8 cellular contexts compared by ENCODE assay signal in the genomic region with DNA sequence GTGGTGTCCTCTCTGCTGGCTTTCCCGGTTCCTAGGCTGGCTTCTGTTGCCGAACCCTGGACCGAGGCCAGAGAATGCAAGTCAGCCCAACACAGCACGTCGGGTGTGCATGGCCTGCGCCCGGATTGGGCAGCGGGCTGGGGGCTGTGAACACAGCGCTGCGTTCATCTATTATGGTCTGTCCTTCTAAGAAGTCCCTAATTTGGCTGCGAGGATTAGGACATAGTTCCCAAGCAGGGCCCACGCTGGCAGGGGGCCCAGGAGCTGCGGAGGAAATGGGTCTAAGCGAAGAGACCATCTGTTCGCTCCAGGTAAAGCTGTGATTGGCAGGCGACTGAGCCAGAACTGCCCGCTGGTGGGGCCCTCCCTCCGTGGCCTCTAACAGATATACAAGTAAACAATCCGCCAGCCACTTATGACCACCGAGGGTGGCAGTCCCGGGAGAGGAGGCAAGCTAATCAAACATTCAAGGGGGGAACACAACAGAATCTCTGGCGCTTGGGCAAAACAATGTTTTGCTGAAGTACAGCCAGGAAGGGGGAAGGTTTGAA. TPM values are rescaled to one million over a fixed set of nuclear protein-coding genes. Genes with fewer than 3 reads are reported as not detected.
DNase-seq lines count a peak whose midpoint lies in the region; ATAC-seq and TF ChIP-seq lines count a peak whose summit lies in the region.

No MANE protein-coding gene starts in this region.

- H3K27ac ChIP-seq in smooth muscle cell (ENCODE audit: low read depth), result no peak overlapping the region

- no peak for ATAC-seq in HG02678 (IDR thresholded peaks at IDR 0.05; ENCODE audit: unreplicated experiment)
- ATAC-seq in HG03432 (IDR thresholded peaks at IDR 0.05; ENCODE audit: unreplicated experiment), result no peak

- H3K36me3 ChIP-seq in smooth muscle cell (ENCODE audit: low read depth), result no peaks in the 10 kb centered on the region

- no peaks in the 10 kb centered on the region for H3K27me3 ChIP-seq in smooth muscle cell (ENCODE audit: low read depth)

- H3K9ac ChIP-seq in smooth muscle cell (ENCODE audit: low read depth), result no peak overlapping the region

- H3K9me3 ChIP-seq in smooth muscle cell (replicated peaks; ENCODE audit: low read depth), result no peaks in the 10 kb centered on the region

- H3F3A ChIP-seq in smooth muscle cell (ENCODE audit: low read depth), result no peaks in the 10 kb centered on the region

- H3K4me1 ChIP-seq in smooth muscle cell (ENCODE audit: low read depth), result peaks cover 19% of the 10 kb centered on the region

- DNase-seq in DMS153 treated with DMSO at 0.1 percent for 48 hours (lab: John Stamatoyannopoulos, UW; ENCODE audit: unreplicated experiment), result peak; percentile 95
- peak; percentile 98 to 99 for DNase-seq in NCI-H2081 (lab: John Stamatoyannopoulos, UW)
- DNase-seq in astrocyte of the spinal cord (ENCODE audit: low read depth, low spot score), result peak; percentile 37
- DNase-seq in iris pigment epithelial cell (ENCODE audit: low read depth), result peak; percentile 60
- DNase-seq in smooth muscle cell (lab: John Stamatoyannopoulos, UW; ENCODE audit: unreplicated experiment), result no peak
- no peak for DNase-seq in OCI-M1 (lab: John Stamatoyannopoulos, UW)

- peak overlapping the region; percentile 71 for H3K4me2 ChIP-seq in smooth muscle cell

- H4K20me1 ChIP-seq in smooth muscle cell (ENCODE audit: low read depth), result no peaks in the 10 kb centered on the region

- 35% methylated on average over 22 of the region's 22 CpGs for WGBS in smooth muscle cell (ENCODE audit: low lambda C conversion rate)

- no peaks in the 10 kb centered on the region for H3K79me2 ChIP-seq in smooth muscle cell (ENCODE audit: low read depth)

- in situ Hi-C loops in astrocyte of the spinal cord (cut with HindIII; ENCODE audit: low sequenced_read_pairs), result no loop called here

- H3K4me3 ChIP-seq in astrocyte of the spinal cord (ENCODE audit: low read depth, low read length) (no peak overlapping the region), smooth muscle cell (peak overlapping the region; percentile 18)

- no peak overlapping the region for H2AFZ ChIP-seq in smooth muscle cell (ENCODE audit: low read depth)

- TF ChIP-seq CTCF in astrocyte of the spinal cord (IDR thresholded peaks at IDR 0.05; ENCODE audit: low read depth, low read length), result no peak
- TF ChIP-seq CTCF in smooth muscle cell (IDR thresholded peaks at IDR 0.05; ENCODE audit: borderline replicate concordance, insufficient read depth, poor library complexity, severe bottlenecking), result no peak

RNA-seq across cellular contexts. Expression of a gene that starts 6.0 kb away (rescaled TPM):
- 0.90 and 1.4 TPM in 2 replicates for total RNA-seq in smooth muscle cell
- polyA plus RNA-seq in smooth muscle cell, result 0.91 and 2.9 TPM in 2 replicates

RNA-seq across cellular contexts. Expression of a gene that starts 20.4 kb away (rescaled TPM):
- total RNA-seq in smooth muscle cell, result 28.6 and 46.1 TPM in 2 replicates
- 86.9 and 94.0 TPM in 2 replicates for polyA plus RNA-seq in smooth muscle cell

RNA-seq across cellular contexts. Expression of a gene that starts 22.1 kb away (rescaled TPM):
- 9.7 and 17.4 TPM in 2 replicates for total RNA-seq in smooth muscle cell
- 10.9 and 15.3 TPM in 2 replicates for polyA plus RNA-seq in smooth muscle cell

RNA-seq across cellular contexts. Expression of a gene that starts 25.3 kb away (rescaled TPM):
- 800 and 956 TPM in 2 replicates for total RNA-seq in smooth muscle cell
- 640 and 833 TPM in 2 replicates for polyA plus RNA-seq in smooth muscle cell

RNA-seq across cellular contexts. Expression of a gene that starts 26.1 kb away (rescaled TPM):
- total RNA-seq in smooth muscle cell, result not detected in 2 replicates
- 0.09 TPM in 1 of 2 replicates, not detected in the other for polyA plus RNA-seq in smooth muscle cell

Comparison
In these comparisons a context has a peak if more than half of its experiments do, and no peak if none do; other contexts are left out.
1. DNase-seq: peak in DMS153 treated with DMSO at 0.1 percent for 48 hours (single experiment), NCI-H2081 (2 of 2), astrocyte of the spinal cord (single experiment) and iris pigment epithelial cell (single experiment); none in smooth muscle cell (single experiment) and OCI-M1 (single experiment).